2 cellular contexts compared by ENCODE assay signal in the genomic region with DNA sequence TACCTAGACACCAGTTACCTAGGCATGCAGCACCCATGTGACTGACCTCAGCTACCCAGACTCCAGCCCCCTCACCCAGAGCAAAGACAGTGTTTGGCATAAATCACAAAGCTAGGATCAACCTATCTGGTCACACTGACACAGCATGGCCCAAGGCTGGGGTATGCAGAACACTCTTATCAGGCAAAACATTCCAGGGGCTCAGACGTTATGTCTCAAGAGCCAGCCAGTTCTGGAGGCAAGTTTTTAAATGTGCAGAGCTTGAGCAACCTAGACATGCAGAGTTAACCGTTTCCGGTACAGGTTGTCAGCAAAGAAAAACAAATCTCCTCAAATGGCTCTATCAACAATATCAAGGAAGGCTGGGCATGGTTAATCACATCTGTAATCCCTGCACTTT.
A peak's percentile ranks its signal among the peaks of the same experiment; 100 is the strongest.
TF ChIP-seq lines count a peak whose summit lies in the region.

No MANE protein-coding gene starts in this region.

TF ChIP-seq in SK-N-SH, 30 proteins besides CTCF, POLR2A, EP300 and RAD21 (continued from another document):
- TF ChIP-seq ZBTB33 (IDR thresholded peaks at IDR 0.05; ENCODE audit: borderline replicate concordance, low read depth) (no peak), REST (IDR thresholded peaks at IDR 0.05; ENCODE audit: low read depth, low read length) (no peak), GATA2 (CRISPR knock-in tag; IDR thresholded peaks at IDR 0.05) (no peak), USF1 (IDR thresholded peaks at IDR 0.05; ENCODE audit: borderline replicate concordance, low read depth) (no peak), FOSL2 (IDR thresholded peaks at IDR 0.05; ENCODE audit: borderline replicate concordance, low read depth) (no peak), MXI1 (IDR thresholded peaks at IDR 0.05; ENCODE audit: low read depth, low read length) (no peak), FOXM1 (IDR thresholded peaks at IDR 0.05; ENCODE audit: low read depth) (no peak), SMC3 (IDR thresholded peaks at IDR 0.05; ENCODE audit: low read depth, low read length) (no peak), NFIC (IDR thresholded peaks at IDR 0.05; ENCODE audit: borderline replicate concordance) (no peak), TAF1 (IDR thresholded peaks at IDR 0.05; ENCODE audit: borderline replicate concordance, low read depth, low read length) (no peak), NRF1 (IDR thresholded peaks at IDR 0.05; ENCODE audit: low read depth, low read length) (no peak)
- TF ChIP-seq, protein P1, sequence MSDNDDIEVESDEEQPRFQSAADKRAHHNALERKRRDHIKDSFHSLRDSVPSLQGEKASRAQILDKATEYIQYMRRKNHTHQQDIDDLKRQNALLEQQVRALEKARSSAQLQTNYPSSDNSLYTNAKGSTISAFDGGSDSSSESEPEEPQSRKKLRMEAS (IDR thresholded peaks at IDR 0.05; ENCODE audit: low read depth): no peak

TF ChIP-seq in K562, 482 proteins besides CTCF, POLR2A, EP300 and RAD21 (continued from another document):
- TF ChIP-seq, protein P2, sequence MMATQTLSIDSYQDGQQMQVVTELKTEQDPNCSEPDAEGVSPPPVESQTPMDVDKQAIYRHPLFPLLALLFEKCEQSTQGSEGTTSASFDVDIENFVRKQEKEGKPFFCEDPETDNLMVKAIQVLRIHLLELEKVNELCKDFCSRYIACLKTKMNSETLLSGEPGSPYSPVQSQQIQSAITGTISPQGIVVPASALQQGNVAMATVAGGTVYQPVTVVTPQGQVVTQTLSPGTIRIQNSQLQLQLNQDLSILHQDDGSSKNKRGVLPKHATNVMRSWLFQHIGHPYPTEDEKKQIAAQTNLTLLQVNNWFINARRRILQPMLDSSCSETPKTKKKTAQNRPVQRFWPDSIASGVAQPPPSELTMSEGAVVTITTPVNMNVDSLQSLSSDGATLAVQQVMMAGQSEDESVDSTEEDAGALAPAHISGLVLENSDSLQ (IDR thresholded peaks at IDR 0.05): peak; percentile 22; the same call in 1 of the 2 replicates
- 0 out of 2 replicates have a peak, but pooled peaks have one; percentile 21 for TF ChIP-seq TCF3 (CRISPR knock-in tag; IDR thresholded peaks at IDR 0.05)
- no peak for TF ChIP-seq ZNF561 (CRISPR knock-in tag; conservative IDR thresholded peaks at IDR 0.05)
- no peak for TF ChIP-seq SPI1 (IDR thresholded peaks at IDR 0.05; ENCODE audit: borderline replicate concordance, low read depth, low read length)
- TF ChIP-seq TEAD4 (IDR thresholded peaks at IDR 0.05; ENCODE audit: low read length): peak; percentile 33; the same call in 1 of the 2 replicates
- no peak for TF ChIP-seq TEAD4 (CRISPR knock-in tag; IDR thresholded peaks at IDR 0.05; ENCODE audit: borderline replicate concordance)
- TF ChIP-seq TAL1 (IDR thresholded peaks at IDR 0.05): peak; percentile 16; the same call in 1 of the 2 replicates
- no peak for TF ChIP-seq ZC3H11A (IDR thresholded peaks at IDR 0.05; ENCODE audit: low read depth, low read length)
- TF ChIP-seq MEIS2 (IDR thresholded peaks at IDR 0.05; ENCODE audit: partially characterized antibody): peak; percentile 50
- TF ChIP-seq CBFA2T3 (IDR thresholded peaks at IDR 0.05): peak; percentile 57
- TF ChIP-seq TEAD2 (tag; IDR thresholded peaks at IDR 0.05): 0 out of 2 replicates have a peak, but pooled peaks have one; percentile 8
- 0 out of 2 replicates have a peak, but pooled peaks have one; percentile 15 for TF ChIP-seq ARID1B (IDR thresholded peaks at IDR 0.05)
- TF ChIP-seq, protein P3, sequence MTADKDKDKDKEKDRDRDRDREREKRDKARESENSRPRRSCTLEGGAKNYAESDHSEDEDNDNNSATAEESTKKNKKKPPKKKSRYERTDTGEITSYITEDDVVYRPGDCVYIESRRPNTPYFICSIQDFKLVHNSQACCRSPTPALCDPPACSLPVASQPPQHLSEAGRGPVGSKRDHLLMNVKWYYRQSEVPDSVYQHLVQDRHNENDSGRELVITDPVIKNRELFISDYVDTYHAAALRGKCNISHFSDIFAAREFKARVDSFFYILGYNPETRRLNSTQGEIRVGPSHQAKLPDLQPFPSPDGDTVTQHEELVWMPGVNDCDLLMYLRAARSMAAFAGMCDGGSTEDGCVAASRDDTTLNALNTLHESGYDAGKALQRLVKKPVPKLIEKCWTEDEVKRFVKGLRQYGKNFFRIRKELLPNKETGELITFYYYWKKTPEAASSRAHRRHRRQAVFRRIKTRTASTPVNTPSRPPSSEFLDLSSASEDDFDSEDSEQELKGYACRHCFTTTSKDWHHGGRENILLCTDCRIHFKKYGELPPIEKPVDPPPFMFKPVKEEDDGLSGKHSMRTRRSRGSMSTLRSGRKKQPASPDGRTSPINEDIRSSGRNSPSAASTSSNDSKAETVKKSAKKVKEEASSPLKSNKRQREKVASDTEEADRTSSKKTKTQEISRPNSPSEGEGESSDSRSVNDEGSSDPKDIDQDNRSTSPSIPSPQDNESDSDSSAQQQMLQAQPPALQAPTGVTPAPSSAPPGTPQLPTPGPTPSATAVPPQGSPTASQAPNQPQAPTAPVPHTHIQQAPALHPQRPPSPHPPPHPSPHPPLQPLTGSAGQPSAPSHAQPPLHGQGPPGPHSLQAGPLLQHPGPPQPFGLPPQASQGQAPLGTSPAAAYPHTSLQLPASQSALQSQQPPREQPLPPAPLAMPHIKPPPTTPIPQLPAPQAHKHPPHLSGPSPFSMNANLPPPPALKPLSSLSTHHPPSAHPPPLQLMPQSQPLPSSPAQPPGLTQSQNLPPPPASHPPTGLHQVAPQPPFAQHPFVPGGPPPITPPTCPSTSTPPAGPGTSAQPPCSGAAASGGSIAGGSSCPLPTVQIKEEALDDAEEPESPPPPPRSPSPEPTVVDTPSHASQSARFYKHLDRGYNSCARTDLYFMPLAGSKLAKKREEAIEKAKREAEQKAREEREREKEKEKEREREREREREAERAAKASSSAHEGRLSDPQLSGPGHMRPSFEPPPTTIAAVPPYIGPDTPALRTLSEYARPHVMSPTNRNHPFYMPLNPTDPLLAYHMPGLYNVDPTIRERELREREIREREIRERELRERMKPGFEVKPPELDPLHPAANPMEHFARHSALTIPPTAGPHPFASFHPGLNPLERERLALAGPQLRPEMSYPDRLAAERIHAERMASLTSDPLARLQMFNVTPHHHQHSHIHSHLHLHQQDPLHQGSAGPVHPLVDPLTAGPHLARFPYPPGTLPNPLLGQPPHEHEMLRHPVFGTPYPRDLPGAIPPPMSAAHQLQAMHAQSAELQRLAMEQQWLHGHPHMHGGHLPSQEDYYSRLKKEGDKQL (CRISPR knock-in tag; IDR thresholded peaks at IDR 0.05; ENCODE audit: borderline replicate concordance): no peak
- no peak for TF ChIP-seq MYNN (IDR thresholded peaks at IDR 0.05)
- TF ChIP-seq MYNN (CRISPR knock-in tag; IDR thresholded peaks at IDR 0.05): no peak
- TF ChIP-seq ZNF830 (CRISPR knock-in tag; IDR thresholded peaks at IDR 0.05): no peak
TF ChIP-seq in K562: peak in this region for 10.
